In the genomic region with DNA sequence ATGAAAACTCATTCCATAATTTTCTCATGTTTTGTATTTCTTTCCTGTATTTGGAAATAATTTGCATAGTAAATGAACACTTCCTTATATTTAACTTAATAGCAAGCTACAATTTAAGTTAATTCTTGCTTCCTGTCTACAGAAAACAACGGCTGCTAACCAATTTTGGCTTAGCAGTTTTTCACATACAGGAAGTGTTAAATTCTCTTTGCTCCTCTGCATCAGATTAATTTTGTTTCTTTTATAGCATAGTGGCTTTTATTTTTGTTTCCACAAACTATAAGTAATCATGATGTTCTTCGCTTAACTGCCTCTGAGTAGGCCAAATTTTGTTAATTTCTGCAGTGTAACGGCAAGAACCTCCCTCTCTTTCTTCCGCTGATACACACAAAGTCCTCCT, we compare ENCODE assay signal across 28 cellular contexts.
"Had no signal": no experiment of that assay in that cellular context is flagged by ENCODE, and none has a peak within 500 bp of the region (broad histone marks: within the 10 kb centered on the region; RNA-seq: fewer than 3 reads in every experiment).

No MANE protein-coding gene starts in this region.

- H3K36me3 ChIP-seq: left ventricle myocardium inferior, pancreas, prostate gland, stomach, thyroid gland, transverse colon, upper lobe of right lung had no signal

- H3K36me3 Mint-ChIP-seq: mesothelial cell of epicardium; naive B cell; stimulated activated naive B cell treated with anti-CD40 and anti-IgM and Interleukin-4, amounts not matched to agents 10 μg/mL and 1 μg/mL and 100 μg/mL, for 72 hours had no signal

- H3K27ac ChIP-seq: left ventricle myocardium inferior, pancreas, prostate gland, skin epidermis, stomach, testis, thyroid gland, transverse colon, upper lobe of right lung had no signal

- H3K4me3 ChIP-seq: left ventricle myocardium inferior, lung, pancreas, prostate gland, skin epidermis, stomach, testis, thyroid gland, transverse colon, upper lobe of right lung had no signal

- H3K9me3 ChIP-seq: left ventricle myocardium inferior, pancreas, prostate gland, stomach, testis, thyroid gland, transverse colon, upper lobe of right lung had no signal

- H3K27ac Mint-ChIP-seq: mesothelial cell of epicardium; naive B cell; nephron; stimulated activated naive B cell treated with anti-CD40 and anti-IgM and Interleukin-4, amounts not matched to agents 10 μg/mL and 1 μg/mL and 100 μg/mL, for 72 hours had no signal

- H3K4me1 ChIP-seq: left ventricle myocardium inferior, pancreas, prostate gland, stomach, testis, thyroid gland, upper lobe of right lung had no signal

- H3K9me3 Mint-ChIP-seq: mesothelial cell of epicardium; naive B cell; nephron; neural crest cell; stimulated activated naive B cell treated with anti-CD40 and anti-IgM and Interleukin-4, amounts not matched to agents 10 μg/mL and 1 μg/mL and 100 μg/mL, for 72 hours had no signal

- H3K4me3 Mint-ChIP-seq: mesothelial cell of epicardium; naive B cell; nephron; neural crest cell; stimulated activated naive B cell treated with anti-CD40 and anti-IgM and Interleukin-4, amounts not matched to agents 10 μg/mL and 1 μg/mL and 100 μg/mL, for 72 hours had no signal

- H3K4me1 Mint-ChIP-seq: mesothelial cell of epicardium; naive B cell; neural crest cell; stimulated activated naive B cell treated with anti-CD40 and anti-IgM and Interleukin-4, amounts not matched to agents 10 μg/mL and 1 μg/mL and 100 μg/mL, for 72 hours had no signal

- DNase-seq: hypothalamus; islet precursor cell; left ventricle myocardium inferior; mesendoderm; naive B cell; nucleus accumbens; pancreas; posterior cingulate gyrus; retina; right cardiac atrium; stimulated activated CD4-positive, alpha-beta T cell treated with anti-CD3 and anti-CD28 coated beads, Interleukin-12 subunit alpha, Interleukin-12 subunit beta, amount 100 ng/mL, for 4 hours; stimulated activated CD4-positive, alpha-beta T cell treated with anti-CD3 and anti-CD28 coated beads, Interleukin-15, amount 100 ng/mL, for 24 hours; stimulated activated CD4-positive, alpha-beta T cell treated with anti-CD3 and anti-CD28 coated beads, Interleukin-2, amount 100 ng/mL, for 24 hours; stimulated activated CD4-positive, alpha-beta T cell treated with anti-CD3 and anti-CD28 coated beads, Interleukin-4, amount 100 ng/mL, for 1 hour; stimulated activated naive B cell treated with anti-CD40 and anti-IgM and Interleukin-4, amounts not matched to agents 10 μg/mL and 1 μg/mL and 100 μg/mL, for 72 hours; stimulated activated naive CD8-positive, alpha-beta T cell treated with anti-CD3 and anti-CD28 coated beads, Interleukin-15, Interleukin-2, amounts not matched to agents 100 U/mL and 50 U/mL, for 24 hours; stomach; testis; thyroid gland; transverse colon; upper lobe of right lung had no signal

- ATAC-seq: pancreas; right cardiac atrium; sciatic nerve; stimulated activated naive B cell treated with anti-CD40 and anti-IgM and Interleukin-4, amounts not matched to agents 10 μg/mL and 1 μg/mL and 100 μg/mL, for 72 hours; stimulated activated naive CD8-positive, alpha-beta T cell treated with anti-CD3 and anti-CD28 coated beads, Interleukin-15, Interleukin-2, amounts not matched to agents 100 U/mL and 50 U/mL, for 24 hours; upper lobe of right lung had no signal

- H3K27me3 ChIP-seq: pancreas, testis, thyroid gland, upper lobe of right lung had no signal

- H3K27me3 Mint-ChIP-seq: naive B cell; stimulated activated naive B cell treated with anti-CD40 and anti-IgM and Interleukin-4, amounts not matched to agents 10 μg/mL and 1 μg/mL and 100 μg/mL, for 72 hours had no signal
